8 cellular contexts compared by ENCODE assay signal in genomic region chr9:128504485-128505413, GRCh38. TPM values are rescaled to one million over a fixed set of nuclear protein-coding genes. Genes with fewer than 3 reads are reported as not detected.
DNase-seq lines count a peak whose midpoint lies in the region; ATAC-seq and TF ChIP-seq lines count a peak whose summit lies in the region.

Gene GLE1 (plus strand): TSS chr9:128504719. CDS start chr9:128504806, 87 bp downstream.

- peak within 1 kb of the TSS; percentile 99 for H3K4me3 Mint-ChIP-seq in natural killer cell treated with Interleukin-12 subunit alpha and Interleukin-12 subunit beta and Interleukin-15 and Interleukin-18, amount 100 ng/mL, for 72 hours

- H3K27me3 ChIP-seq in H7 (ENCODE audit: control insufficient read depth, insufficient read depth, low read length): no peaks in the 10 kb centered on the region

- no peak for TF ChIP-seq CTCF in fibroblast of pulmonary artery (IDR thresholded peaks at IDR 0.05; ENCODE audit: low read length, missing control alignments)

- TF ChIP-seq POLR2A in Raji (IDR thresholded peaks at IDR 0.05; ENCODE audit: insufficient read depth, low read depth, low read length): peak; percentile 96

- peak within 1 kb of the TSS; percentile 93 to 98 for H3K27ac Mint-ChIP-seq in natural killer cell treated with Interleukin-12 subunit alpha and Interleukin-12 subunit beta and Interleukin-15 and Interleukin-18, amount 100 ng/mL, for 72 hours

- H3K9me3 Mint-ChIP-seq in natural killer cell treated with Interleukin-12 subunit alpha and Interleukin-12 subunit beta and Interleukin-15 and Interleukin-18, amount 100 ng/mL, for 72 hours: no peaks in the 10 kb centered on the region

- no peaks in the 10 kb centered on the region for H3K27me3 Mint-ChIP-seq in natural killer cell treated with Interleukin-12 subunit alpha and Interleukin-12 subunit beta and Interleukin-15 and Interleukin-18, amount 100 ng/mL, for 72 hours

- peaks cover 22 to 36% of the 10 kb centered on the region in 2 donors for H3K4me1 Mint-ChIP-seq in natural killer cell treated with Interleukin-12 subunit alpha and Interleukin-12 subunit beta and Interleukin-15 and Interleukin-18, amount 100 ng/mL, for 72 hours (ENCODE audit: low read depth in 2 of 2)

- H3K4me3 ChIP-seq in H7 (ENCODE audit: insufficient read depth, low read depth, low read length) (peak within 1 kb of the TSS; percentile 91), fibroblast of pulmonary artery (replicated peaks; ENCODE audit: low read depth, low read length) (peak within 1 kb of the TSS; percentile 71)

- peaks cover 5% of the 10 kb centered on the region; the same call in 1 of the 2 replicates for H3K36me3 ChIP-seq in H7 (replicated peaks; ENCODE audit: control insufficient read depth, insufficient read depth, low read length)

- peak; percentile 98 to 99 for ATAC-seq in natural killer cell treated with Interleukin-12 subunit alpha and Interleukin-12 subunit beta and Interleukin-15 and Interleukin-18, amount 100 ng/mL, for 72 hours
- peak; percentile 95 for ATAC-seq in stimulated activated naive CD8-positive, alpha-beta T cell treated with anti-CD3 and anti-CD28 coated beads, Interleukin-15, Interleukin-2, amounts not matched to agents 100 U/mL and 50 U/mL, for 24 hours

- peak; percentile 92 for DNase-seq in ELR (ENCODE audit: low read depth)
- peak; percentile 99 for DNase-seq in H7
- DNase-seq in M059J (ENCODE audit: low read depth): peak; percentile 90
- peak; percentile 97 for DNase-seq in activated T-helper 9 cell treated with anti-CD3 and anti-CD28 coated beads, Interleukin-2, amount 50 U/mL, for 16 hours (ENCODE audit: low read depth)
- peak; percentile 92 for DNase-seq in fibroblast of pulmonary artery (ENCODE audit: low read depth)
- DNase-seq in natural killer cell treated with Interleukin-12 subunit alpha and Interleukin-12 subunit beta and Interleukin-15 and Interleukin-18, amount 100 ng/mL, for 72 hours (ENCODE audit: low spot score): peak; percentile 97
- peak; percentile 100 for DNase-seq in stimulated activated naive CD8-positive, alpha-beta T cell treated with anti-CD3 and anti-CD28 coated beads, Interleukin-15, Interleukin-2, amounts not matched to agents 100 U/mL and 50 U/mL, for 24 hours

- peaks cover 16% of the 10 kb centered on the region for H3K36me3 Mint-ChIP-seq in natural killer cell treated with Interleukin-12 subunit alpha and Interleukin-12 subunit beta and Interleukin-15 and Interleukin-18, amount 100 ng/mL, for 72 hours

RNA-seq across cellular contexts. Expression of gene GLE1, which starts in this region (rescaled TPM):
- 21.2 and 24.5 TPM in 2 replicates for total RNA-seq in H7 (2014; rRNA removed; shearing (Covaris generic))
- 48.2 and 61.4 TPM in 2 replicates for total RNA-seq in M059J (2014; rRNA removed; shearing (Covaris generic))
- 10 to 100 TPM; 40.6 to 41.9 TPM for total RNA-seq in natural killer cell treated with Interleukin-12 subunit alpha and Interleukin-12 subunit beta and Interleukin-15 and Interleukin-18, amount 100 ng/mL, for 72 hours

Comparison
In these comparisons a context has a peak if more than half of its experiments do, and no peak if none do; other contexts are left out.
1. Peak in every context shown above with its lines: DNase-seq, ATAC-seq and H3K4me3 ChIP-seq.